Comparison of ENCODE assay signal across 9 cellular contexts in genomic region chr1:8822383-8823294, GRCh38. TPM values are rescaled to one million over a fixed set of nuclear protein-coding genes. Genes with fewer than 3 reads are reported as not detected.
DNase-seq lines count a peak whose midpoint lies in the region; ATAC-seq, FAIRE-seq and TF ChIP-seq lines count a peak whose summit lies in the region.
"Had no signal": no experiment of that assay in that cellular context is flagged by ENCODE, and none has a peak within 500 bp of the region (broad histone marks: within the 10 kb centered on the region; RNA-seq: fewer than 3 reads in every experiment).

No MANE protein-coding gene starts in this region.

- BruUV-seq in HepG2 (replicated peaks; lab: Mats Ljungman, UMichigan): no TSS peak

- H3K27ac ChIP-seq in HepG2 (ENCODE audit: extremely low read length, insufficient read depth, low read length): peak overlapping the region; percentile 51

- POLR2A ChIA-PET in HepG2 (lab: Yijun Ruan, JAX): interaction anchor here (0.8 to 2.7 kb wide), 3 partner anchors 24 to 41 kb away, joined by 3 to 19 read pairs (median 3); no protein-coding TSS in a partner anchor
- POLR2A ChIA-PET in activated CD4-positive, alpha-beta memory T cell treated with anti-CD3 and anti-CD28 coated beads for 36 hours (lab: Charles Lee): no interaction called here
- POLR2A ChIA-PET in T-cell (lab: Charles Lee): interaction anchor here in 1 of 2 donors (0.7 kb wide), 1 partner anchor 146 kb away, joined by 7 read pairs; no protein-coding TSS in a partner anchor

- CTCF ChIA-PET in HepG2 (lab: Yijun Ruan, JAX; ENCODE audit: low intra/inter-chr PET ratio, low total read pairs) (no interaction called here), T-cell (lab: Charles Lee) (no interaction called here)
- CTCF ChIA-PET in activated CD4-positive, alpha-beta memory T cell treated with anti-CD3 and anti-CD28 coated beads for 36 hours (lab: Charles Lee): interaction anchor here (3.7 kb wide), 1 partner anchor 26 kb away, joined by 31 read pairs; no protein-coding TSS in a partner anchor

- H3K79me2 ChIP-seq in HepG2 (ENCODE audit: insufficient read depth, low read length): no peaks in the 10 kb centered on the region

- FAIRE-seq in HepG2 (lab: Jason Lieb, UNC): peak; percentile 65
- no peak for FAIRE-seq in GM12892 (lab: Jason Lieb, UNC)

- H3K27me3 ChIP-seq in HepG2 (ENCODE audit: control insufficient read depth in 1 of 2, insufficient read depth in 2 of 2, low read length in 2 of 2): no peaks in the 10 kb centered on the region

- no peak for TF ChIP-seq RAD21 in HepG2 (CRISPR knock-in tag; IDR thresholded peaks at IDR 0.05)

- no peaks in the 10 kb centered on the region for H3K9me3 Mint-ChIP-seq in activated CD4-positive, alpha-beta memory T cell treated with anti-CD3 and anti-CD28 coated beads for 36 hours
- no peaks in the 10 kb centered on the region for H3K9me3 Mint-ChIP-seq in T-cell
- H3K9me3 Mint-ChIP-seq: central memory CD8-positive, alpha-beta T cell had no signal

- H3K36me3 Mint-ChIP-seq in activated CD4-positive, alpha-beta memory T cell treated with anti-CD3 and anti-CD28 coated beads for 36 hours: no peaks in the 10 kb centered on the region
- H3K36me3 Mint-ChIP-seq in T-cell: no peaks in the 10 kb centered on the region

- H3K27me3 Mint-ChIP-seq in activated CD4-positive, alpha-beta memory T cell treated with anti-CD3 and anti-CD28 coated beads for 36 hours: peaks cover 4% of the 10 kb centered on the region
- peaks cover 7 to 10% of the 10 kb centered on the region in 2 donors for H3K27me3 Mint-ChIP-seq in T-cell
- H3K27me3 Mint-ChIP-seq: central memory CD8-positive, alpha-beta T cell had no signal

- no peaks in the 10 kb centered on the region for H3K9me3 ChIP-seq in HepG2 (ENCODE audit: low read length)

- TF ChIP-seq CTCF in astrocyte of the spinal cord (IDR thresholded peaks at IDR 0.05; ENCODE audit: low read depth, low read length) (no peak), HepG2 (CRISPR knock-in tag; IDR thresholded peaks at IDR 0.05) (no peak)

- H2AFZ ChIP-seq in HepG2 (ENCODE audit: low read length): peak overlapping the region; percentile 15

- peaks cover 67% of the 10 kb centered on the region for H3K4me1 ChIP-seq in HepG2 (ENCODE audit: insufficient read depth, low read length)

- H3K4me1 Mint-ChIP-seq in activated CD4-positive, alpha-beta memory T cell treated with anti-CD3 and anti-CD28 coated beads for 36 hours (ENCODE audit: low read depth): peaks cover 6% of the 10 kb centered on the region
- H3K4me1 Mint-ChIP-seq in T-cell: peaks cover 7 to 8% (median 7%) of the 10 kb centered on the region in 3 donors

- no peaks in the 10 kb centered on the region for H3K36me3 ChIP-seq in HepG2 (replicated peaks in 1 of 2; ENCODE audit: control insufficient read depth in 1 of 2, insufficient read depth in 2 of 2, low read length in 2 of 2)

- H3K9ac ChIP-seq in HepG2 (ENCODE audit: insufficient read depth, low read depth, low read length): peak overlapping the region; percentile 37

- 6% methylated on average over 10 of the region's 10 CpGs for WGBS in HepG2 (ENCODE audit: low lambda C conversion rate)

- H3K27ac Mint-ChIP-seq in activated CD4-positive, alpha-beta memory T cell treated with anti-CD3 and anti-CD28 coated beads for 36 hours: no peak overlapping the region
- no peak overlapping the region for H3K27ac Mint-ChIP-seq in T-cell

- in situ Hi-C loops in astrocyte of the spinal cord (cut with HindIII; ENCODE audit: low sequenced_read_pairs): no loop called here
- in situ Hi-C loops in HepG2 (cut with HindIII; ENCODE audit: extremely low pct_ligation_motif_present, low pct_unique_long_range_greater_than_20kb): no loop called here

- TF ChIP-seq POLR2A in HepG2 (IDR thresholded peaks at IDR 0.05; ENCODE audit: insufficient read depth in 1 of 2, low read depth in 2 of 2, low read length in 2 of 2): no peak
- TF ChIP-seq POLR2A in GM12892 (IDR thresholded peaks at IDR 0.05; ENCODE audit: low read depth, low read length): no peak

- H4K20me1 ChIP-seq in HepG2 (ENCODE audit: insufficient read depth, low read length): no peaks in the 10 kb centered on the region

- DNase-seq in COLO829 (ENCODE audit: low spot score): peak; percentile 80
- peak; percentile 44 for DNase-seq in NCI-H1694 (lab: John Stamatoyannopoulos, UW)
- peak; percentile 84 for DNase-seq in astrocyte of the spinal cord (ENCODE audit: low read depth, low spot score)
- peak; percentile 59 for DNase-seq in HepG2 (ENCODE audit: low spot score)
- DNase-seq in activated CD4-positive, alpha-beta memory T cell treated with anti-CD3 and anti-CD28 coated beads for 36 hours: no peak
- no peak for DNase-seq in T-cell
- no peak for DNase-seq in GM12892 (ENCODE audit: insufficient read length)

- no peak overlapping the region for H3K4me3 Mint-ChIP-seq in activated CD4-positive, alpha-beta memory T cell treated with anti-CD3 and anti-CD28 coated beads for 36 hours
- no peak overlapping the region for H3K4me3 Mint-ChIP-seq in T-cell
- H3K4me3 Mint-ChIP-seq: central memory CD8-positive, alpha-beta T cell had no signal

- no peak overlapping the region for H3K4me3 ChIP-seq in astrocyte of the spinal cord (ENCODE audit: low read depth, low read length)
- peak overlapping the region; percentile 31 to 54 (median 50) for H3K4me3 ChIP-seq in HepG2 (replicated peaks in 1 of 3; ENCODE audit: insufficient read depth in 1 of 3, low read depth in 2 of 3, low read length in 3 of 3)

- intact Hi-C loops in HepG2 (cut with micrococcal nuclease; ENCODE audit: unreplicated experiment): no loop called here
- intact Hi-C loops in activated CD4-positive, alpha-beta memory T cell treated with anti-CD3 and anti-CD28 coated beads for 36 hours (cut with micrococcal nuclease): no loop called here

- peak overlapping the region; percentile 76 for H3K4me2 ChIP-seq in HepG2 (ENCODE audit: low read depth, low read length)

- TF ChIP-seq EP300 in HepG2 (IDR thresholded peaks at IDR 0.05; ENCODE audit: low read depth in 2 of 2, low read length in 2 of 2): no peak
- TF ChIP-seq EP300 in HepG2 (CRISPR knock-in tag; IDR thresholded peaks at IDR 0.05; ENCODE audit: borderline replicate concordance): no peak

- ATAC-seq in HepG2 (peak; percentile 55), GM21367 (IDR thresholded peaks at IDR 0.05; ENCODE audit: unreplicated experiment) (no peak), T-cell (replicated peaks in 1 of 4) (no peak)

RNA-seq across cellular contexts. Expression of gene RERE, which starts 5.2 kb away (rescaled TPM):
- total RNA-seq in HepG2 (2016; rRNA removed; fragmentation: Illumina TruSeq; extraction: Trizol): 18.6 and 21.9 TPM in 2 replicates
- total RNA-seq in HepG2 (2016; cell fraction: cytosol; rRNA removed; fragmentation: Illumina TruSeq; extraction: Trizol; ENCODE audit: low read depth): 254 and 312 TPM in 2 replicates
- 13.9 and 17.5 TPM in 2 replicates for total RNA-seq in HepG2 (2016; cell fraction: insoluble cytoplasmic fraction; rRNA removed; fragmentation: Illumina TruSeq; extraction: Trizol)
- total RNA-seq in HepG2 (2016; cell fraction: membrane; rRNA removed; fragmentation: Illumina TruSeq; extraction: Trizol): 58.9 and 60.2 TPM in 2 replicates
- 39.1 and 43.0 TPM in 2 replicates for total RNA-seq in HepG2 (2016; cell fraction: nucleus; rRNA removed; fragmentation: Illumina TruSeq; extraction: Trizol)
- polyA plus RNA-seq in HepG2 (2011; rRNA removed): 15.9 and 18.3 TPM in 2 replicates
- 7.2 and 7.4 TPM in 2 replicates for polyA plus RNA-seq in HepG2 (2011; cell fraction: cytosol; rRNA removed)
- 66.9 and 79.6 TPM in 2 replicates for polyA plus RNA-seq in HepG2 (2011; cell fraction: nucleus; rRNA removed)
- polyA plus RNA-seq in HepG2 (2012): 42.4 and 45.9 TPM in 2 replicates
- polyA plus RNA-seq in HepG2 (2016; cell fraction: cytosol; fragmentation: Illumina TruSeq; extraction: Trizol; ENCODE audit: low read depth): 1.7 and 2.2 TPM in 2 replicates
- 11.9 and 19.5 TPM in 2 replicates for polyA plus RNA-seq in HepG2 (2016; cell fraction: insoluble cytoplasmic fraction; fragmentation: Illumina TruSeq; extraction: Trizol; ENCODE audit: low read depth)
- polyA plus RNA-seq in HepG2 (2016; cell fraction: membrane; fragmentation: Illumina TruSeq; extraction: Trizol; ENCODE audit: low read depth): 5.0 and 7.3 TPM in 2 replicates
- 58.3 and 59.3 TPM in 2 replicates for polyA plus RNA-seq in HepG2 (2016; cell fraction: nucleus; fragmentation: Illumina TruSeq; extraction: Trizol; ENCODE audit: insufficient read depth, low read depth)
- polyA minus RNA-seq in HepG2 (2011; rRNA and poly(A)+ RNA removed; ENCODE audit: low replicate concordance): 39.2 and 98.5 TPM in 2 replicates
- polyA minus RNA-seq in HepG2 (2011; cell fraction: cytosol; rRNA and poly(A)+ RNA removed): 79.8 and 99.4 TPM in 2 replicates
- polyA minus RNA-seq in HepG2 (2011; cell fraction: nucleus; rRNA and poly(A)+ RNA removed): 178 and 188 TPM in 2 replicates
- total RNA-seq in activated CD4-positive, alpha-beta memory T cell treated with anti-CD3 and anti-CD28 coated beads for 36 hours: 10 to 100 TPM; 45.0 to 50.5 TPM
- 100 to 1,000 TPM in 3 of 5 donors, 10 to 100 TPM in 2; 85.1 to 116 (median 103) TPM for total RNA-seq in T-cell
- 17.9 TPM for polyA plus RNA-seq in GM12892 (2012; ENCODE audit: missing spikeins)

RNA-seq across cellular contexts. Expression of gene ENO1, which starts 55.8 kb away (rescaled TPM):
- total RNA-seq in HepG2 (2016; rRNA removed; fragmentation: Illumina TruSeq; extraction: Trizol) (1,559 and 2,216 TPM in 2 replicates), T-cell (100 to 1,000 TPM; 308 to 625 (median 545) TPM)
- 233 and 251 TPM in 2 replicates for total RNA-seq in HepG2 (2016; cell fraction: cytosol; rRNA removed; fragmentation: Illumina TruSeq; extraction: Trizol; ENCODE audit: low read depth)
- total RNA-seq in HepG2 (2016; cell fraction: insoluble cytoplasmic fraction; rRNA removed; fragmentation: Illumina TruSeq; extraction: Trizol): 1,559 and 2,270 TPM in 2 replicates
- 352 and 366 TPM in 2 replicates for total RNA-seq in HepG2 (2016; cell fraction: membrane; rRNA removed; fragmentation: Illumina TruSeq; extraction: Trizol)
- total RNA-seq in HepG2 (2016; cell fraction: nucleus; rRNA removed; fragmentation: Illumina TruSeq; extraction: Trizol): 647 and 688 TPM in 2 replicates
- polyA plus RNA-seq in HepG2 (2011; rRNA removed): 2,835 and 3,103 TPM in 2 replicates
- 2,814 and 3,536 TPM in 2 replicates for polyA plus RNA-seq in HepG2 (2011; cell fraction: cytosol; rRNA removed)
- 1,312 and 1,364 TPM in 2 replicates for polyA plus RNA-seq in HepG2 (2011; cell fraction: nucleus; rRNA removed)
- polyA plus RNA-seq in HepG2 (2012): 2,599 and 3,087 TPM in 2 replicates
- polyA plus RNA-seq in HepG2 (2016; cell fraction: cytosol; fragmentation: Illumina TruSeq; extraction: Trizol; ENCODE audit: low read depth): 244 and 257 TPM in 2 replicates
- polyA plus RNA-seq in HepG2 (2016; cell fraction: insoluble cytoplasmic fraction; fragmentation: Illumina TruSeq; extraction: Trizol; ENCODE audit: low read depth): 2,184 and 2,214 TPM in 2 replicates
- polyA plus RNA-seq in HepG2 (2016; cell fraction: membrane; fragmentation: Illumina TruSeq; extraction: Trizol; ENCODE audit: low read depth): 258 and 284 TPM in 2 replicates
- 796 and 841 TPM in 2 replicates for polyA plus RNA-seq in HepG2 (2016; cell fraction: nucleus; fragmentation: Illumina TruSeq; extraction: Trizol; ENCODE audit: insufficient read depth, low read depth)
- 4,265 and 4,548 TPM in 2 replicates for polyA minus RNA-seq in HepG2 (2011; rRNA and poly(A)+ RNA removed; ENCODE audit: low replicate concordance)
- polyA minus RNA-seq in HepG2 (2011; cell fraction: cytosol; rRNA and poly(A)+ RNA removed): 2,231 and 2,479 TPM in 2 replicates
- polyA minus RNA-seq in HepG2 (2011; cell fraction: nucleus; rRNA and poly(A)+ RNA removed): 525 and 715 TPM in 2 replicates
- total RNA-seq in activated CD4-positive, alpha-beta memory T cell treated with anti-CD3 and anti-CD28 coated beads for 36 hours: 1,000 to 10,000 TPM; 3,008 to 3,028 TPM
- polyA plus RNA-seq in GM12892 (2012; ENCODE audit: missing spikeins): 2,713 TPM

Comparison
In these comparisons a context has a peak if more than half of its experiments do, and no peak if none do; other contexts are left out.
1. DNase-seq: peak in COLO829 (single experiment), NCI-H1694 (single experiment), astrocyte of the spinal cord (single experiment) and HepG2 (single experiment); none in activated CD4-positive, alpha-beta memory T cell treated with anti-CD3 and anti-CD28 coated beads for 36 hours (single experiment), T-cell (0 of 34) and GM12892 (single experiment).